ENCODE assay signal across 18 cellular contexts in the genomic region with DNA sequence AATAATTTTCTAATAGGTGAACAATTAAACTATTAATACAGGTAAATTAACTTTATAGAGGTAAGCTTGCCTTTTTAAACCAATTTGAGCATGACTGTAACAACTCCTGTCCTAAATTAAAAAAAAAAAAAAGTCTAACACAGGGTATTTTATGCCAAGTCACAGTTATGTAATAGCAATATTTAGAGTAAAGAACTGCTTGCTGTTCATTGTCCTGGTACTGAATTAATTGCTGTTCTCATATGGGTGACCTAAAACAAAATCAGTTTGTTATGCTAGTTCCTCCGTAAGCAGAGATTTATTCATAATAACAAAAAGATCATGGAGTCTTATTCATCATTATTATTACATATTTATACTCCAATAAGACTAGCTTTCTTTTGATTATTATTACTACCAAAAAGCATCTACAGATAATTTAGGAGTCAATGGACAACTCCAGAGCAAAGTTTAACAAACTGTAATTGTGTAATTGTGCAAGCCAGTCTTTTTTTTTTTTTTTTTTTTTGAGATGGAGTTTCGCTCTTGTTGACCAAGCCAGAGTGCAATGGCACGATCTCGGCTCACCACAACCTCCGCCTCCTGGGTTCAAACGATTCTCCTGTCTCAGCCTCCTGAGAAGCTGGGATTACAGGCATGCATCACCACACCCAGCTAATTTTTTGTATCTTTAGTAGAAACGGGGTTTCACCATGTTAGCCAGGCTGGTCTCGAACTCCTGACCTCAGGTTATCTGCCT.
"Had no signal": no experiment of that assay in that cellular context is flagged by ENCODE, and none has a peak within 500 bp of the region (broad histone marks: within the 10 kb centered on the region; RNA-seq: fewer than 3 reads in every experiment).

No MANE protein-coding gene starts in this region.

- H3K9me3 ChIP-seq: right atrium auricular region, tibial artery, upper lobe of left lung, uterus had no signal

- H3K4me1 ChIP-seq: uterus had no signal

- H3K36me3 ChIP-seq: esophagus squamous epithelium, gastroesophageal sphincter, left ventricle myocardium inferior, right atrium auricular region, tibial artery, upper lobe of left lung, uterus had no signal

- H3K4me3 Mint-ChIP-seq: immature natural killer cell; naive thymus-derived CD8-positive, alpha-beta T cell; neural crest cell; stimulated activated naive CD8-positive, alpha-beta T cell treated with anti-CD3 and anti-CD28 coated beads, Interleukin-15, Interleukin-2, amounts not matched to agents 100 ng/mL and 50 ng/mL, for 24 hours had no signal

- H3K27me3 Mint-ChIP-seq: naive thymus-derived CD8-positive, alpha-beta T cell; stimulated activated naive CD8-positive, alpha-beta T cell treated with anti-CD3 and anti-CD28 coated beads, Interleukin-15, Interleukin-2, amounts not matched to agents 100 ng/mL and 50 ng/mL, for 24 hours had no signal

- ATAC-seq: gastroesophageal sphincter; naive thymus-derived CD8-positive, alpha-beta T cell had no signal

- H3K27me3 ChIP-seq: esophagus squamous epithelium, gastroesophageal sphincter, right atrium auricular region, tibial artery, upper lobe of left lung, uterus had no signal

- H3K27ac Mint-ChIP-seq: stimulated activated naive CD8-positive, alpha-beta T cell treated with anti-CD3 and anti-CD28 coated beads, Interleukin-15, Interleukin-2, amounts not matched to agents 100 ng/mL and 50 ng/mL, for 24 hours had no signal

- H3K27ac ChIP-seq: gastroesophageal sphincter, left ventricle myocardium inferior, right atrium auricular region, tibial artery, upper lobe of left lung, uterus had no signal

- DNase-seq: dermis blood vessel endothelial cell; esophagus squamous epithelium; foreskin fibroblast; glutamatergic neuron; immature natural killer cell; left ventricle myocardium inferior; naive thymus-derived CD8-positive, alpha-beta T cell; posterior cingulate gyrus; stimulated activated CD4-positive, alpha-beta T cell treated with anti-CD3 and anti-CD28 coated beads, Interleukin-2, amount 100 ng/mL, for 48 hours; tibial artery; upper lobe of left lung; uterus had no signal

- H3K4me3 ChIP-seq: esophagus squamous epithelium, gastroesophageal sphincter, left ventricle myocardium inferior, lung, right atrium auricular region, smooth muscle cell, tibial artery, upper lobe of left lung, uterus had no signal
